In genomic region chr3:33575313-33575712, GRCh38 we compare ENCODE assay signal across 19 cellular contexts.
"Had no signal": no experiment of that assay in that cellular context is flagged by ENCODE, and none has a peak within 500 bp of the region (broad histone marks: within the 10 kb centered on the region; RNA-seq: fewer than 3 reads in every experiment).

No MANE protein-coding gene starts in this region.

- H3K4me3 ChIP-seq: coronary artery, left lung, pancreas, psoas muscle, thyroid gland had no signal

- ATAC-seq: activated CD4-positive, CD25-positive, alpha-beta regulatory T cell treated with anti-CD3 and anti-CD28 coated beads, Interleukin-2, amount 50 U/mL, for 24 hours; left lung; pancreas; psoas muscle; right cardiac atrium had no signal

- H3K27me3 ChIP-seq: left lung, pancreas, thyroid gland had no signal

- DNase-seq: activated CD4-positive, alpha-beta memory T cell treated with anti-CD3 and anti-CD28 coated beads, Interleukin-2, amount 10 ng/mL, durations not matched to agents 7 days and 5 days; activated CD4-positive, alpha-beta T cell treated with anti-CD3 and anti-CD28 coated beads, Interleukin-2, amount 10 ng/mL, durations not matched to agents 24 days and 14 days; activated effector memory CD4-positive, alpha-beta T cell treated with anti-CD3 and anti-CD28 coated beads, Interleukin-2, amount 50 U/mL, for 16 hours; activated naive CD4-positive, alpha-beta T cell treated with anti-CD3 and anti-CD28 coated beads, Interleukin-2, amount 10 ng/mL, durations not matched to agents 7 days and 5 days; amygdala; immature natural killer cell; left lung; mammary epithelial cell; pancreas; psoas muscle; right cardiac atrium; stimulated activated CD4-positive, alpha-beta T cell treated with anti-CD3 and anti-CD28 coated beads, Interleukin-12 subunit alpha, Interleukin-12 subunit beta, amount 100 ng/mL, for 4 hours; substantia nigra; T1000; thyroid gland had no signal

- H3K9me3 ChIP-seq: left lung, pancreas, psoas muscle, thyroid gland had no signal

- H3K4me1 ChIP-seq: left lung, psoas muscle, thyroid gland had no signal

- H3K27ac ChIP-seq: coronary artery, epithelial cell of prostate, left lung, pancreas, psoas muscle, thyroid gland, VCaP had no signal
